Comparison of ENCODE assay signal across 17 cellular contexts in the genomic region with DNA sequence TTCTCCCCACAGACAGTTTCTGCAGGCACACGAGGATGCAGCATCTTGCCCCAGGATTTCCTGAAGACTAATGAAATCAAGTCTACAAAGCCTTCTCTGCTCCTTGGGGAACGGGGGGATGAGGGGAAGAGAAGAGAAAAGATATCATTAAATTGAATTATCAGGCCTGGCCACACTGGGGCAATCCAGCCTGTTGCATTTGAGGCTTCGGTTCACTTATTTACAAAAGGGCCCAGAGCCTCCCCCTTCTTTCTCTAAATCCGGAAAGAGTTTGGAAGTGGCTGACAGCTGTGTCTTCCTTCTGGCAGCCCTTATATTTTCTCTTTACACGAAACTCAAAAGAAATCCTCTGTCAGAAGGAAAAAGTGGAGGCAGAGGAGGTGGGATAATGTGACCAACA.
DNase-seq lines count a peak whose midpoint lies in the region; ATAC-seq, FAIRE-seq and TF ChIP-seq lines count a peak whose summit lies in the region.
"Had no signal": no experiment of that assay in that cellular context is flagged by ENCODE, and none has a peak within 500 bp of the region (broad histone marks: within the 10 kb centered on the region; RNA-seq: fewer than 3 reads in every experiment).

No MANE protein-coding gene starts in this region.

- H3K36me3 ChIP-seq in A673 (ENCODE audit: insufficient read depth, low read length, poor library complexity, severe bottlenecking) (no peaks in the 10 kb centered on the region), GM23338 (ENCODE audit: insufficient read depth) (no peaks in the 10 kb centered on the region), H1 (ENCODE audit: control insufficient read depth in 2 of 4, insufficient read depth in 4 of 4, low read length in 3 of 4) (no peaks in the 10 kb centered on the region), neuronal stem cell (replicated peaks in 1 of 2; ENCODE audit: control insufficient read depth in 2 of 2, insufficient read depth in 2 of 2, low read length in 2 of 2) (no peaks in the 10 kb centered on the region), transverse colon (no peaks in the 10 kb centered on the region)

- H3K4me2 ChIP-seq in GM23338 = no peak overlapping the region
- no peak overlapping the region for H3K4me2 ChIP-seq in H1 (ENCODE audit: insufficient read depth in 1 of 2, low read depth in 2 of 2, low read length in 2 of 2)
- no peak overlapping the region for H3K4me2 ChIP-seq in neuronal stem cell (ENCODE audit: insufficient read depth, low read length, poor library complexity, severe bottlenecking)

- H3K18ac ChIP-seq in H1 (ENCODE audit: extremely low read depth, low read length) = no peak overlapping the region
- H3K18ac ChIP-seq in neuronal stem cell (ENCODE audit: low read length) = peak overlapping the region; percentile 21

- no peaks in the 10 kb centered on the region for H3K79me1 ChIP-seq in H1 (ENCODE audit: low read depth, low read length)
- no peaks in the 10 kb centered on the region for H3K79me1 ChIP-seq in neuronal stem cell (ENCODE audit: low read depth, low read length)

- BruUV-seq in A673 (replicated peaks; lab: Mats Ljungman, UMichigan) = no TSS peak

- peaks cover 3% of the 10 kb centered on the region; the same call in 1 of the 3 replicates for H3K4me1 Mint-ChIP-seq in GM23338
- H3K4me1 Mint-ChIP-seq in stimulated activated memory B cell treated with anti-CD40 and anti-IgM and Interleukin-4, amounts not matched to agents 10 μg/mL and 1 μg/mL and 100 μg/mL, for 72 hours = no peaks in the 10 kb centered on the region
- H3K4me1 Mint-ChIP-seq: CD4-positive, alpha-beta memory T cell had no signal

- H4K91ac ChIP-seq in H1 (replicated peaks; ENCODE audit: insufficient read length, low read length) (no peak overlapping the region), neuronal stem cell (ENCODE audit: low read depth, low read length, poor library complexity) (no peak overlapping the region)

- H2BK120ac ChIP-seq in H1 (replicated peaks; ENCODE audit: low read depth, low read length) (no peak overlapping the region), neuronal stem cell (ENCODE audit: low read depth, low read length) (no peak overlapping the region)

- H2AK5ac ChIP-seq in H1 (ENCODE audit: low read depth, low read length) (no peak overlapping the region), neuronal stem cell (ENCODE audit: low read depth, low read length) (no peak overlapping the region)

- H3K23me2 ChIP-seq in H1 (ENCODE audit: low read depth, low read length) = no peaks in the 10 kb centered on the region

- DNase-seq in A673 (ENCODE audit: low spot score) (peak; percentile 84), GM23338 (ENCODE audit: low spot score) (peak; percentile 10), H1 (ENCODE audit: low read depth in 1 of 2, low spot score in 2 of 2) (no peak), neuronal stem cell (ENCODE audit: low spot score) (no peak), transverse colon (no peak), SKM-1 (lab: John Stamatoyannopoulos, UW; ENCODE audit: unreplicated experiment) (no peak)
- DNase-seq: AML-193; CD4-positive, alpha-beta memory T cell; COR-L47; GF-D8; HCEC 1CT; HFFc6 had no signal

- FAIRE-seq in H1 (lab: Jason Lieb, UNC) = no peak
- FAIRE-seq: GM19239 had no signal

- 67% methylated on average over 5 of the region's 5 CpGs; no CpG with 5 or more reads in 1 of the 2 experiments for WGBS in H1 (ENCODE audit: extremely low coverage in 1 of 2, insufficient coverage in 1 of 2, insufficient read length in 1 of 2, insufficient replicate concordance in 2 of 2, low coverage in 1 of 2, low lambda C conversion rate in 2 of 2, missing lambda C conversion rate in 1 of 2), 2 experiments
- WGBS in neuronal stem cell (ENCODE audit: extremely low coverage in 2 of 2, insufficient read length in 2 of 2, insufficient replicate concordance in 1 of 2), 2 donors = no CpG with 5 or more reads among the region's 5 CpGs
- 18 to 27% methylated on average over 2 to 5 of the region's 5 CpGs for WGBS in transverse colon (ENCODE audit: low coverage in 1 of 2), 2 donors

- no peak overlapping the region for H2BK12ac ChIP-seq in H1 (ENCODE audit: low read depth, low read length)
- H2BK12ac ChIP-seq in neuronal stem cell (ENCODE audit: low read length) = no peak overlapping the region

- CTCF ChIA-PET in A673 (lab: Charles Lee) (no interaction called here), H1 (lab: Charles Lee; ENCODE audit: partially characterized antibody) (interaction anchor here (0.6 kb wide), 1 partner anchor 11 kb away, joined by 3 read pairs; no protein-coding TSS in a partner anchor)

- H2AFZ ChIP-seq in GM23338 = peak overlapping the region; percentile 87
- H2AFZ ChIP-seq in H1 (ENCODE audit: low read length) = peak overlapping the region; percentile 77; the same call in 1 of the 2 replicates
- peak overlapping the region; percentile 26 for H2AFZ ChIP-seq in neuronal stem cell (ENCODE audit: low read length)

- no peaks in the 10 kb centered on the region for H4K20me1 ChIP-seq in GM23338 (replicated peaks; ENCODE audit: insufficient read depth)
- no peaks in the 10 kb centered on the region for H4K20me1 ChIP-seq in H1 (replicated peaks in 1 of 2; ENCODE audit: control insufficient read depth in 1 of 2, insufficient read depth in 2 of 2, low read length in 2 of 2)

- no peak for ATAC-seq in GM23338
- no peak for ATAC-seq in stimulated activated memory B cell treated with anti-CD40 and anti-IgM and Interleukin-4, amounts not matched to agents 10 μg/mL and 1 μg/mL and 100 μg/mL, for 72 hours

- POLR2A ChIA-PET in A673 (lab: Charles Lee; ENCODE audit: low non-redundant PET) (no interaction called here), H1 (lab: Charles Lee; ENCODE audit: partially characterized antibody) (no interaction called here)

- no peak overlapping the region for H2BK5ac ChIP-seq in H1 (ENCODE audit: low read depth, low read length)
- H2BK5ac ChIP-seq in neuronal stem cell (ENCODE audit: low read length) = no peak overlapping the region

- no peak overlapping the region for H4K5ac ChIP-seq in H1 (ENCODE audit: insufficient read length, low read depth, low read length)

- no peak overlapping the region for H3K4me3 ChIP-seq in A673 (ENCODE audit: low read depth, low read length, poor library complexity, severe bottlenecking)
- no peak overlapping the region for H3K4me3 ChIP-seq in GM23338
- no peak overlapping the region for H3K4me3 ChIP-seq in H1 (ENCODE audit: extremely low read depth in 1 of 4, insufficient read depth in 2 of 4, low read depth in 3 of 4, low read length in 4 of 4)
- H3K4me3 ChIP-seq in neuronal stem cell (ENCODE audit: low read length in 2 of 2) = no peak overlapping the region
- no peak overlapping the region for H3K4me3 ChIP-seq in transverse colon

- no peaks in the 10 kb centered on the region for H3K9me3 Mint-ChIP-seq in GM23338
- H3K9me3 Mint-ChIP-seq in stimulated activated memory B cell treated with anti-CD40 and anti-IgM and Interleukin-4, amounts not matched to agents 10 μg/mL and 1 μg/mL and 100 μg/mL, for 72 hours = no peaks in the 10 kb centered on the region
- H3K9me3 Mint-ChIP-seq: HFFc6 had no signal

- TF ChIP-seq CTCF in A673 (conservative IDR thresholded peaks at IDR 0.05; ENCODE audit: low read depth, low read length) = no peak
- TF ChIP-seq CTCF in GM23338 (conservative IDR thresholded peaks at IDR 0.05; ENCODE audit: low read depth in 2 of 2) = no peak
- TF ChIP-seq CTCF in H1 (IDR thresholded peaks at IDR 0.05; ENCODE audit: control extremely low read depth in 1 of 3, insufficient read depth in 1 of 3, low read depth in 1 of 3, low read length in 3 of 3) = no peak
- TF ChIP-seq CTCF in transverse colon (IDR thresholded peaks at IDR 0.05) = no peak

- no peak overlapping the region for H2BK20ac ChIP-seq in H1 (ENCODE audit: low read length)

- H3K27me3 ChIP-seq in A673 (replicated peaks; ENCODE audit: insufficient read depth, low read depth, low read length, poor library complexity) (no peaks in the 10 kb centered on the region), GM23338 (ENCODE audit: insufficient read depth) (no peaks in the 10 kb centered on the region), H1 (replicated peaks in 1 of 4; ENCODE audit: control insufficient read depth in 3 of 4, extremely low read depth in 1 of 4, insufficient read depth in 3 of 4, low read length in 3 of 4) (no peaks in the 10 kb centered on the region), neuronal stem cell (ENCODE audit: control insufficient read depth in 3 of 3, insufficient read depth in 3 of 3, low read depth in 1 of 3, low read length in 3 of 3) (peaks cover 0 to 12% (median 0%) of the 10 kb centered on the region in 3 experiments), transverse colon (no peaks in the 10 kb centered on the region)

- intact Hi-C loops in A673 (cut with micrococcal nuclease; ENCODE audit: unreplicated experiment) = loop anchor here (5.0 kb wide), 2 partner anchors 92 to 938 kb away; no protein-coding TSS in a partner anchor
- intact Hi-C loops in transverse colon (cut with DNase I; ENCODE audit: low total_unique reads) = no loop called here

- H3K9me3 ChIP-seq in A673 (ENCODE audit: low read depth, low read length, poor library complexity, severe bottlenecking) = no peaks in the 10 kb centered on the region
- no peaks in the 10 kb centered on the region for H3K9me3 ChIP-seq in H1 (ENCODE audit: insufficient read depth in 2 of 2, low read depth in 1 of 2, low read length in 1 of 2)
- H3K9me3 ChIP-seq in neuronal stem cell (replicated peaks in 1 of 2; ENCODE audit: control insufficient read depth in 2 of 2, insufficient read depth in 1 of 2, low read depth in 1 of 2, low read length in 2 of 2) = peaks cover 0 to 2% of the 10 kb centered on the region in 2 donors
- no peaks in the 10 kb centered on the region for H3K9me3 ChIP-seq in transverse colon

- in situ Hi-C loops in transverse colon (cut with MboI; ENCODE audit: low pct_ligation_motif_present in 1 of 4, low pct_unique_long_range_greater_than_20kb in 1 of 4, low sequenced_read_pairs in 3 of 4) = no loop called here

- H4K8ac ChIP-seq in H1 (ENCODE audit: extremely low read depth, insufficient read depth, low read length) (no peak overlapping the region), neuronal stem cell (ENCODE audit: low read depth, low read length) (no peak overlapping the region)

- no peak overlapping the region for H3K27ac Mint-ChIP-seq in GM23338
- H3K27ac Mint-ChIP-seq in stimulated activated memory B cell treated with anti-CD40 and anti-IgM and Interleukin-4, amounts not matched to agents 10 μg/mL and 1 μg/mL and 100 μg/mL, for 72 hours = no peak overlapping the region
- H3K27ac Mint-ChIP-seq: CD4-positive, alpha-beta memory T cell; HFFc6 had no signal

- TF ChIP-seq EP300 in H1 (IDR thresholded peaks at IDR 0.05; ENCODE audit: borderline replicate concordance in 1 of 2, low read depth in 2 of 2, low read length in 2 of 2) = no peak
- TF ChIP-seq EP300 in transverse colon (IDR thresholded peaks at IDR 0.05; ENCODE audit: low read depth) = no peak

- peak in 1 of 2 experiments; percentile 9; a peak in 1 of 4 replicates for TF ChIP-seq RAD21 in H1 (IDR thresholded peaks at IDR 0.05 in 1 of 2, conservative IDR thresholded peaks at IDR 0.05 in 1 of 2; ENCODE audit: low read depth in 2 of 2, low read length in 2 of 2)

- H3K14ac ChIP-seq in H1 (ENCODE audit: insufficient read length) (no peak overlapping the region), neuronal stem cell (ENCODE audit: low read length) (no peak overlapping the region)

- H3K9me2 ChIP-seq in GM23338 (ENCODE audit: insufficient read depth) = peaks cover 12% of the 10 kb centered on the region; the same call in 1 of the 2 replicates

- H3K36me3 Mint-ChIP-seq in GM23338 (ENCODE audit: low read depth) = no peaks in the 10 kb centered on the region
- H3K36me3 Mint-ChIP-seq in stimulated activated memory B cell treated with anti-CD40 and anti-IgM and Interleukin-4, amounts not matched to agents 10 μg/mL and 1 μg/mL and 100 μg/mL, for 72 hours = no peaks in the 10 kb centered on the region
- H3K36me3 Mint-ChIP-seq: CD4-positive, alpha-beta memory T cell had no signal

- H2BK15ac ChIP-seq in H1 (ENCODE audit: low read length) = no peak overlapping the region
- no peak overlapping the region for H2BK15ac ChIP-seq in neuronal stem cell (ENCODE audit: low read length)

- no peak overlapping the region for H3K4me3 Mint-ChIP-seq in GM23338
- H3K4me3 Mint-ChIP-seq in stimulated activated memory B cell treated with anti-CD40 and anti-IgM and Interleukin-4, amounts not matched to agents 10 μg/mL and 1 μg/mL and 100 μg/mL, for 72 hours = no peak overlapping the region
- H3K4me3 Mint-ChIP-seq: CD4-positive, alpha-beta memory T cell; HFFc6 had no signal

- H3K56ac ChIP-seq in H1 (replicated peaks; ENCODE audit: insufficient read length, low read depth, low read length) = no peak overlapping the region

- H3K4me1 ChIP-seq in A673 (ENCODE audit: insufficient read depth, low read length, poor library complexity, severe bottlenecking) (peaks cover 55% of the 10 kb centered on the region), GM23338 (ENCODE audit: insufficient read depth) (no peaks in the 10 kb centered on the region), H1 (replicated peaks in 1 of 4; ENCODE audit: control insufficient read depth in 3 of 4, insufficient read depth in 4 of 4, low read length in 3 of 4) (no peaks in the 10 kb centered on the region), neuronal stem cell (ENCODE audit: control insufficient read depth in 2 of 2, insufficient read depth in 1 of 2, low read depth in 1 of 2, low read length in 2 of 2) (peaks cover 0 to 2% of the 10 kb centered on the region in 2 donors), transverse colon (no peaks in the 10 kb centered on the region)

- no peak for TF ChIP-seq POLR2A in H1 (IDR thresholded peaks at IDR 0.05; ENCODE audit: control extremely low read depth in 1 of 2, low read depth in 2 of 2, low read length in 2 of 2)
- TF ChIP-seq POLR2A in transverse colon (IDR thresholded peaks at IDR 0.05) = no peak

- H3K79me2 ChIP-seq in GM23338 (replicated peaks; ENCODE audit: insufficient read depth) (no peaks in the 10 kb centered on the region), H1 (ENCODE audit: control insufficient read depth in 1 of 2, insufficient read depth in 2 of 2, low read length in 2 of 2) (no peaks in the 10 kb centered on the region)

- no peaks in the 10 kb centered on the region for H3K27me3 Mint-ChIP-seq in GM23338 (ENCODE audit: insufficient read depth, low read depth, poor library complexity)
- peaks cover 7% of the 10 kb centered on the region for H3K27me3 Mint-ChIP-seq in stimulated activated memory B cell treated with anti-CD40 and anti-IgM and Interleukin-4, amounts not matched to agents 10 μg/mL and 1 μg/mL and 100 μg/mL, for 72 hours

- no peak overlapping the region for H3K9ac ChIP-seq in H1 (replicated peaks in 1 of 4; ENCODE audit: extremely low read depth in 1 of 4, low read depth in 3 of 4, low read length in 3 of 4)
- H3K9ac ChIP-seq in neuronal stem cell (ENCODE audit: low read depth, low read length, poor library complexity) = no peak overlapping the region

- H3K27ac ChIP-seq in A673 (ENCODE audit: low read depth, low read length, poor library complexity, severe bottlenecking) (peak overlapping the region; percentile 92), GM23338 (ENCODE audit: low read depth) (no peak overlapping the region), H1 (ENCODE audit: low read depth, low read length) (no peak overlapping the region), neuronal stem cell (replicated peaks; ENCODE audit: low read length) (no peak overlapping the region), transverse colon (no peak overlapping the region)
- H3K27ac ChIP-seq: 22Rv1, C4-2B, HL-60 had no signal

- H3F3A ChIP-seq in GM23338 (replicated peaks; ENCODE audit: low read depth) = no peaks in the 10 kb centered on the region

- no peak overlapping the region for H3K4ac ChIP-seq in H1 (replicated peaks; ENCODE audit: insufficient read length, low read depth, low read length)
- no peak overlapping the region for H3K4ac ChIP-seq in neuronal stem cell (ENCODE audit: low read length)

- H3K23ac ChIP-seq in H1 (ENCODE audit: insufficient read length) (no peak overlapping the region), neuronal stem cell (ENCODE audit: low read depth, low read length, poor library complexity) (no peak overlapping the region)

Comparison
In these comparisons a context has a peak if more than half of its experiments do, and no peak if none do; other contexts are left out.
1. DNase-seq: peak in A673 (single experiment) and GM23338 (single experiment); none in H1 (0 of 2), neuronal stem cell (single experiment), transverse colon (single experiment) and SKM-1 (single experiment).
2. H2AFZ ChIP-seq: peak in every context shown above with its lines; median percentile 87 in GM23338; 77 in H1; 26 in neuronal stem cell.